ENCODE assay signal across 15 cellular contexts in the genomic region with DNA sequence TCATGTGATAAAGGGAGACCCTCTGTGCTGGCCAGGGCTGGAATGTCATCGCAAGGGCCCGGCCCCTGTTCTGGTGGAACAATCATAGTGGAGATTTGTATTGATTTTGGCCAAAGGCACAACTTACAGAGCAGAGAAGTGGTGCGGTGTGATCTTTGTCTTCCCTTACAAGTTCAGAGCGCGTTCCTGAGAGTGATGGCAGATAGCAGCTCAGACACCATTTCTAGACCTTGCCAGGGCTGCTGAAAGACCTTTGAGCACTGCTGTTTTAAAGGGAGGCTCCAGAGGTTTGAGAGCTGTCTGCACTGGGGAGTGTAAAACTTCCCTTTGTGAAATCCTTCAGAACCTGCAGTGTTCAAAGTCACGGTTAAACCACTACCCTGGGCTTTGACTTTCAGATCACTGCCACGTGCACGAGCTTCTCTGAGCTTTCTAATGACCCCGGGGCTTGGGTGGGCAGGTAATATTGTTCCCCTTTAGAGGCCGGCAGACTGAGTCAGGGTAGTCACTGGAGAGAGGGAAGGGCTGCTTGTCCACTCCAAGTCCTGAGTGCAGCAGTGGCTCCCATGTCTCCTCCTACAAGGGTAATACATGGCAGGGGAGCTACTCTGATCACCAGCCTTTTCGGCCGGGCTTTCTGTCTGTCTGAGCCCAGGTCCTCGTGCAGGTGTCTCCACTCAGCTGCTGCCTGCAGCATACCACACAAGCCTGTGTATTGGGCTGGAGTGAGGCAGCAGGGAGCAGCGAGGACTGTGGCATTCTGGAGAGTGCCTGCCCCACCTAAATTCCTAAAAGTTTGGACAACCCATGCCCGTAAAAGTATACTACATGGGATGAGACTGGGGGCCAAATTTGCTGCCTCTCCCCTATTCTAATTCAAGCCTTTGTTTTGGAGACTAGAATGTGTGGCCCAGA.
DNase-seq lines count a peak whose midpoint lies in the region; ATAC-seq and TF ChIP-seq lines count a peak whose summit lies in the region.
"Had no signal": no experiment of that assay in that cellular context is flagged by ENCODE, and none has a peak within 500 bp of the region (broad histone marks: within the 10 kb centered on the region; RNA-seq: fewer than 3 reads in every experiment).

No MANE protein-coding gene starts in this region.

- H3K9me3 ChIP-seq in heart left ventricle (no peaks in the 10 kb centered on the region), OCI-LY3 (ENCODE audit: insufficient read depth, low read length) (no peaks in the 10 kb centered on the region), iPS-18a (ENCODE audit: control insufficient read depth, low read depth, low read length) (no peaks in the 10 kb centered on the region), thymus (ENCODE audit: control insufficient read depth) (no peaks in the 10 kb centered on the region)
- H3K9me3 ChIP-seq: Caco-2, prostate gland had no signal

- WGBS in heart left ventricle, 4 donors = 63 to 73% (median 66%) methylated on average over 15 of the region's 15 CpGs
- WGBS in thymus = 37% methylated on average over 15 of the region's 15 CpGs

- TF ChIP-seq CTCF in heart left ventricle (IDR thresholded peaks at IDR 0.05) = no peak
- TF ChIP-seq CTCF in OCI-LY3 (IDR thresholded peaks at IDR 0.05; ENCODE audit: low read depth, low read length) = no peak

- H3K27me3 ChIP-seq in heart left ventricle (no peaks in the 10 kb centered on the region), OCI-LY3 (ENCODE audit: low read depth, low read length) (no peaks in the 10 kb centered on the region), iPS-18a (ENCODE audit: control insufficient read depth, insufficient read depth, low read length) (no peaks in the 10 kb centered on the region), thymus (ENCODE audit: control insufficient read depth, insufficient read depth) (no peaks in the 10 kb centered on the region)

- no peak for ATAC-seq in heart left ventricle
- ATAC-seq in left ventricle myocardium superior = no peak

- H2AFZ ChIP-seq in OCI-LY3 (ENCODE audit: low read depth, low read length) = no peak overlapping the region

- intact Hi-C loops in heart left ventricle (cut with DNase I) = loop anchor here in 6 of 10 donors (5.0 to 10.0 kb wide), 5 partner anchors 47 to 63 kb away; no protein-coding TSS in a partner anchor
- intact Hi-C loops in left ventricle myocardium superior (cut with micrococcal nuclease) = loop anchor here (10.0 kb wide), 1 partner anchor 63 kb away; no protein-coding TSS in a partner anchor

- H3K36me3 ChIP-seq in heart left ventricle = peaks cover 0 to 16% (median 0%) of the 10 kb centered on the region in 9 donors
- no peaks in the 10 kb centered on the region for H3K36me3 ChIP-seq in OCI-LY3 (replicated peaks; ENCODE audit: low read depth, low read length)
- H3K36me3 ChIP-seq in iPS-18a (ENCODE audit: control insufficient read depth, low read depth, low read length) = no peaks in the 10 kb centered on the region
- H3K36me3 ChIP-seq in thymus (ENCODE audit: control insufficient read depth, insufficient read depth) = peaks cover 7% of the 10 kb centered on the region
- H3K36me3 ChIP-seq: prostate gland had no signal

- H3K4me1 ChIP-seq in heart left ventricle = peaks cover 20 to 100% (median 96%) of the 10 kb centered on the region in 12 donors
- H3K4me1 ChIP-seq in OCI-LY3 (ENCODE audit: low read length) = peaks cover 11% of the 10 kb centered on the region
- H3K4me1 ChIP-seq in iPS-18a (ENCODE audit: control insufficient read depth, low read depth, low read length) = peaks cover 56% of the 10 kb centered on the region
- peaks cover 54% of the 10 kb centered on the region for H3K4me1 ChIP-seq in thymus (ENCODE audit: control insufficient read depth, insufficient read depth, low read length)

- H3K4me3 ChIP-seq in heart left ventricle (no peak overlapping the region), OCI-LY3 (ENCODE audit: low read length) (no peak overlapping the region), iPS-18a (ENCODE audit: low read length) (no peak overlapping the region), thymus (ENCODE audit: low read length) (no peak overlapping the region)
- H3K4me3 ChIP-seq: prostate gland had no signal

- H3K79me2 ChIP-seq in OCI-LY3 (ENCODE audit: low read length) = no peaks in the 10 kb centered on the region

- no peaks in the 10 kb centered on the region for H4K20me1 ChIP-seq in OCI-LY3 (ENCODE audit: insufficient read depth, low read length)

- H3K27ac ChIP-seq in heart left ventricle (peak overlapping the region in 10 of 12 donors; percentile 30 to 97 (median 92)), OCI-LY3 (ENCODE audit: low read length) (no peak overlapping the region), iPS-18a (ENCODE audit: low read length) (no peak overlapping the region), thymus (ENCODE audit: low read depth) (peak overlapping the region; percentile 39)
- H3K27ac ChIP-seq: prostate gland had no signal

- DNase-seq in heart left ventricle (no peak), left ventricle myocardium superior (no peak), SKM-1 (lab: John Stamatoyannopoulos, UW; ENCODE audit: unreplicated experiment) (no peak), mesenteric fat pad (ENCODE audit: low spot score) (no peak)
- no peak for DNase-seq in NK-92 treated with Interleukin-12 subunit alpha and Interleukin-12 subunit beta, amount 100 ng/mL, for 24 hours (lab: John Stamatoyannopoulos, UW)
- DNase-seq: activated CD4-positive, alpha-beta T cell treated with anti-CD3 and anti-CD28 coated beads, Interleukin-2, amount 10 ng/mL, durations not matched to agents 24 days and 14 days; Caco-2; cerebellar nuclear complex; NCI-H1092; NCI-H774; T-helper 9 cell had no signal

- H3K4me2 ChIP-seq in OCI-LY3 (ENCODE audit: low read length) = peak overlapping the region; percentile 37

- no peak for TF ChIP-seq POLR2A in heart left ventricle (IDR thresholded peaks at IDR 0.05)

- H3K9ac ChIP-seq in OCI-LY3 (ENCODE audit: low read length) (no peak overlapping the region), iPS-18a (ENCODE audit: low read length) (peak overlapping the region; percentile 2)

Comparison
In these comparisons a context has a peak if more than half of its experiments do, and no peak if none do; other contexts are left out.
1. H3K27ac ChIP-seq: peak in heart left ventricle (10 of 12) and thymus (single experiment); none in OCI-LY3 (single experiment) and iPS-18a (single experiment).